In genomic region chr1:224880593-224881307, GRCh38 we compare ENCODE assay signal across 21 cellular contexts. TPM values are rescaled to one million over a fixed set of nuclear protein-coding genes. Genes with fewer than 3 reads are reported as not detected.
DNase-seq lines count a peak whose midpoint lies in the region; ATAC-seq, FAIRE-seq and TF ChIP-seq lines count a peak whose summit lies in the region.
"Had no signal": no experiment of that assay in that cellular context is flagged by ENCODE, and none has a peak within 500 bp of the region (broad histone marks: within the 10 kb centered on the region; RNA-seq: fewer than 3 reads in every experiment).

No MANE protein-coding gene starts in this region.

- no peaks in the 10 kb centered on the region for H3K9me3 Mint-ChIP-seq in activated CD8-positive, alpha-beta memory T cell treated with anti-CD3 and anti-CD28 coated beads, Interleukin-2, amount 10 ng/mL, durations not matched to agents 7 days and 5 days (ENCODE audit: low read depth)

- peaks cover 12% of the 10 kb centered on the region for H3K27me3 Mint-ChIP-seq in activated CD8-positive, alpha-beta memory T cell treated with anti-CD3 and anti-CD28 coated beads, Interleukin-2, amount 10 ng/mL, durations not matched to agents 7 days and 5 days

- no peak overlapping the region for H3K4me3 ChIP-seq in choroid plexus epithelial cell (ENCODE audit: low read depth, low read length)
- H3K4me3 ChIP-seq: MG63, upper lobe of right lung had no signal

- CTCF ChIA-PET in activated CD8-positive, alpha-beta memory T cell treated with anti-CD3 and anti-CD28 coated beads, Interleukin-2, amount 10 ng/mL, durations not matched to agents 7 days and 5 days (lab: Charles Lee) = no interaction called here

- ATAC-seq in activated CD8-positive, alpha-beta memory T cell treated with anti-CD3 and anti-CD28 coated beads, Interleukin-2, amount 10 ng/mL, durations not matched to agents 7 days and 5 days = no peak
- ATAC-seq in HG03025 (IDR thresholded peaks at IDR 0.05; ENCODE audit: low FRiP score, unreplicated experiment) = no peak
- ATAC-seq in HG03095 (IDR thresholded peaks at IDR 0.05; ENCODE audit: unreplicated experiment) = no peak
- ATAC-seq: upper lobe of right lung had no signal

- TF ChIP-seq CTCF in choroid plexus epithelial cell (conservative IDR thresholded peaks at IDR 0.05; ENCODE audit: low read depth, low read length) = no peak

- H3K36me3 Mint-ChIP-seq in activated CD8-positive, alpha-beta memory T cell treated with anti-CD3 and anti-CD28 coated beads, Interleukin-2, amount 10 ng/mL, durations not matched to agents 7 days and 5 days = no peaks in the 10 kb centered on the region
- H3K36me3 Mint-ChIP-seq: CD14-positive monocyte, immature natural killer cell had no signal

- peak; percentile 1 for DNase-seq in activated CD8-positive, alpha-beta memory T cell treated with anti-CD3 and anti-CD28 coated beads, Interleukin-2, amount 10 ng/mL, durations not matched to agents 7 days and 5 days
- no peak for DNase-seq in activated CD8-positive, alpha-beta memory T cell treated with anti-CD3 and anti-CD28 coated beads, Interleukin-2, amount 50 U/mL, for 48 hours
- DNase-seq in choroid plexus epithelial cell (ENCODE audit: low read depth) = peak; percentile 9
- DNase-seq in left kidney (ENCODE audit: low read depth, low spot score) = peak; percentile 71
- DNase-seq in urothelium cell line (ENCODE audit: low spot score) = peak; percentile 55
- no peak for DNase-seq in MV-4-11 (lab: John Stamatoyannopoulos, UW)
- DNase-seq: DMS79; foreskin melanocyte; immature natural killer cell; mammary epithelial cell; MG63; NCI-H187; SHP77; stimulated activated CD4-positive, alpha-beta T cell treated with anti-CD3 and anti-CD28 coated beads, Interleukin-15, amount 100 ng/mL, for 24 hours; upper lobe of right lung had no signal

- no peak for FAIRE-seq in urothelium cell line (lab: Jason Lieb, UNC)
- FAIRE-seq: A204.1 had no signal

- H3K4me3 Mint-ChIP-seq in activated CD8-positive, alpha-beta memory T cell treated with anti-CD3 and anti-CD28 coated beads, Interleukin-2, amount 10 ng/mL, durations not matched to agents 7 days and 5 days = no peak overlapping the region
- H3K4me3 Mint-ChIP-seq: CD14-positive monocyte; immature natural killer cell; neural crest cell; stimulated activated naive CD8-positive, alpha-beta T cell treated with anti-CD3 and anti-CD28 coated beads, Interleukin-15, Interleukin-2, amounts not matched to agents 100 ng/mL and 50 ng/mL, for 24 hours had no signal

- H3K27ac Mint-ChIP-seq in activated CD8-positive, alpha-beta memory T cell treated with anti-CD3 and anti-CD28 coated beads, Interleukin-2, amount 10 ng/mL, durations not matched to agents 7 days and 5 days = no peak overlapping the region
- H3K27ac Mint-ChIP-seq: immature natural killer cell; stimulated activated naive CD8-positive, alpha-beta T cell treated with anti-CD3 and anti-CD28 coated beads, Interleukin-15, Interleukin-2, amounts not matched to agents 100 ng/mL and 50 ng/mL, for 24 hours had no signal

- H3K4me1 Mint-ChIP-seq in activated CD8-positive, alpha-beta memory T cell treated with anti-CD3 and anti-CD28 coated beads, Interleukin-2, amount 10 ng/mL, durations not matched to agents 7 days and 5 days = no peaks in the 10 kb centered on the region
- H3K4me1 Mint-ChIP-seq: CD14-positive monocyte, immature natural killer cell had no signal

RNA-seq across cellular contexts. Expression of gene DNAH14, which starts 48.7 kb away (rescaled TPM):
- total RNA-seq in activated CD8-positive, alpha-beta memory T cell treated with anti-CD3 and anti-CD28 coated beads, Interleukin-2, amount 10 ng/mL, durations not matched to agents 7 days and 5 days = under 1 TPM; 0.32 to 0.70 TPM

Comparison
In these comparisons a context has a peak if more than half of its experiments do, and no peak if none do; other contexts are left out.
1. DNase-seq: peak in activated CD8-positive, alpha-beta memory T cell treated with anti-CD3 and anti-CD28 coated beads, Interleukin-2, amount 10 ng/mL, durations not matched to agents 7 days and 5 days (single experiment), choroid plexus epithelial cell (single experiment), left kidney (single experiment) and urothelium cell line (single experiment); none in activated CD8-positive, alpha-beta memory T cell treated with anti-CD3 and anti-CD28 coated beads, Interleukin-2, amount 50 U/mL, for 48 hours (single experiment) and MV-4-11 (single experiment).